13 cellular contexts compared by ENCODE assay signal in genomic region chr4:145920205-145920604, GRCh38. TPM values are rescaled to one million over a fixed set of nuclear protein-coding genes. Genes with fewer than 3 reads are reported as not detected.
DNase-seq lines count a peak whose midpoint lies in the region; ATAC-seq and TF ChIP-seq lines count a peak whose summit lies in the region.
"Had no signal": no experiment of that assay in that cellular context is flagged by ENCODE, and none has a peak within 500 bp of the region (broad histone marks: within the 10 kb centered on the region; RNA-seq: fewer than 3 reads in every experiment).

No MANE protein-coding gene starts in this region.

- ATAC-seq in heart left ventricle (peak; percentile 41 to 78 (median 76)), HG02884 (IDR thresholded peaks at IDR 0.05; ENCODE audit: unreplicated experiment) (no peak), GM21381 (IDR thresholded peaks at IDR 0.05; ENCODE audit: unreplicated experiment) (no peak), GM18505 (IDR thresholded peaks at IDR 0.05; ENCODE audit: unreplicated experiment) (no peak)
- ATAC-seq: naive thymus-derived CD8-positive, alpha-beta T cell had no signal

- TF ChIP-seq CTCF in heart left ventricle (IDR thresholded peaks at IDR 0.05) (no peak), GM10266 (IDR thresholded peaks at IDR 0.05; ENCODE audit: control insufficient read depth, insufficient read depth, low read depth, missing control alignments) (no peak)

- TF ChIP-seq POLR2A in heart left ventricle (IDR thresholded peaks at IDR 0.05) (no peak), GM18505 (IDR thresholded peaks at IDR 0.05; ENCODE audit: borderline replicate concordance, extremely low read depth, insufficient read depth, insufficient read length) (no peak)

- H3K9me3 ChIP-seq in GM23248 (ENCODE audit: low read depth) (no peaks in the 10 kb centered on the region), heart left ventricle (no peaks in the 10 kb centered on the region)

- H3K9me2 ChIP-seq in GM23248 (ENCODE audit: insufficient read depth), result no peaks in the 10 kb centered on the region

- peaks cover 20% of the 10 kb centered on the region for H3F3A ChIP-seq in GM23248 (ENCODE audit: insufficient read depth)

- H4K20me1 ChIP-seq in GM23248 (ENCODE audit: insufficient read depth), result no peaks in the 10 kb centered on the region

- H3K27me3 ChIP-seq in GM23248 (replicated peaks; ENCODE audit: insufficient read depth), result no peaks in the 10 kb centered on the region
- H3K27me3 ChIP-seq in heart left ventricle, result no peaks in the 10 kb centered on the region
- H3K27me3 ChIP-seq: hepatocyte had no signal

- H3K9ac ChIP-seq in GM23248, result peak overlapping the region; percentile 70

- 2% methylated on average over 8 of the region's 8 CpGs for whole genome bisulfite sequencing in GM23248 (ENCODE audit: low coverage in 1 of 2, low lambda C conversion rate in 2 of 2, missing lambda C conversion rate in 2 of 2), 2 experiments
- WGBS in heart left ventricle, 4 donors, result 32 to 55% (median 49%) methylated on average over 8 of the region's 8 CpGs

- H2AFZ ChIP-seq in GM23248, result peak overlapping the region; percentile 52
- H2AFZ ChIP-seq: hepatocyte had no signal

- DNase-seq in GM23248 (peak; percentile 97), astrocyte of the hippocampus (ENCODE audit: low read depth, low spot score) (peak; percentile 94), heart left ventricle (peak in 1 of 5 donors; percentile 28), GM10266 (ENCODE audit: extremely low spot score) (no peak)
- DNase-seq: activated CD4-positive, alpha-beta memory T cell treated with anti-CD3 and anti-CD28 coated beads, Interleukin-2, amount 10 ng/mL, durations not matched to agents 7 days and 5 days; naive thymus-derived CD8-positive, alpha-beta T cell; NCI-H2081 treated with DMSO at 0.1 percent for 48 hours; trophoblast cell had no signal

- in situ Hi-C loops in GM23248 (cut with MboI), result no loop called here

- peaks cover 87% of the 10 kb centered on the region for H3K79me2 ChIP-seq in GM23248 (ENCODE audit: insufficient read depth)

- intact Hi-C loops in heart left ventricle (cut with DNase I), result no loop called here

- H3K36me3 ChIP-seq in GM23248 (ENCODE audit: low read depth) (no peaks in the 10 kb centered on the region), heart left ventricle (no peaks in the 10 kb centered on the region)

- H3K4me2 ChIP-seq in GM23248 (ENCODE audit: unreplicated experiment), result peak overlapping the region; percentile 74
- H3K4me2 ChIP-seq: hepatocyte had no signal

- peak overlapping the region; percentile 92 for H3K27ac ChIP-seq in GM23248
- peak overlapping the region in 4 of 12 donors; percentile 1 to 48 (median 18) for H3K27ac ChIP-seq in heart left ventricle
- H3K27ac ChIP-seq in skin epidermis, result peak overlapping the region in 15 of 21 experiments; percentile 24 to 74 (median 47)
- H3K27ac ChIP-seq: hepatocyte had no signal

- H3K4me1 ChIP-seq in GM23248 (ENCODE audit: insufficient read depth) (peaks cover 16% of the 10 kb centered on the region), heart left ventricle (peaks cover 0 to 21% (median 6%) of the 10 kb centered on the region in 12 donors)

- H3K4me3 ChIP-seq in GM23248 (peak overlapping the region; percentile 38), heart left ventricle (peak overlapping the region in 1 of 12 donors; percentile 9), skin epidermis (no peak overlapping the region)
- H3K4me3 ChIP-seq: hepatocyte had no signal

RNA-seq across cellular contexts. Expression of gene ZNF827, which starts 18.4 kb away (rescaled TPM):
- 10.1 and 16.8 TPM in 2 replicates for total RNA-seq in GM23248 (2014; rRNA removed; shearing (Covaris generic))
- polyA plus RNA-seq in GM23248 (2016; fragmentation: Nextera tagmentation; extraction: Ambion mirVana) (4.6 and 5.0 TPM in 2 replicates), heart left ventricle (1 to 10 TPM; 4.5 to 9.2 TPM)
- 10 to 100 TPM in 8 of 9 donors, 1 to 10 TPM in 1; 9.5 to 30.1 (median 18.6) TPM for total RNA-seq in heart left ventricle

Comparison
In these comparisons a context has a peak if more than half of its experiments do, and no peak if none do; other contexts are left out.
1. ATAC-seq: peak in heart left ventricle (4 of 4); none in HG02884 (single experiment), GM21381 (single experiment) and GM18505 (single experiment).